In the genomic region with DNA sequence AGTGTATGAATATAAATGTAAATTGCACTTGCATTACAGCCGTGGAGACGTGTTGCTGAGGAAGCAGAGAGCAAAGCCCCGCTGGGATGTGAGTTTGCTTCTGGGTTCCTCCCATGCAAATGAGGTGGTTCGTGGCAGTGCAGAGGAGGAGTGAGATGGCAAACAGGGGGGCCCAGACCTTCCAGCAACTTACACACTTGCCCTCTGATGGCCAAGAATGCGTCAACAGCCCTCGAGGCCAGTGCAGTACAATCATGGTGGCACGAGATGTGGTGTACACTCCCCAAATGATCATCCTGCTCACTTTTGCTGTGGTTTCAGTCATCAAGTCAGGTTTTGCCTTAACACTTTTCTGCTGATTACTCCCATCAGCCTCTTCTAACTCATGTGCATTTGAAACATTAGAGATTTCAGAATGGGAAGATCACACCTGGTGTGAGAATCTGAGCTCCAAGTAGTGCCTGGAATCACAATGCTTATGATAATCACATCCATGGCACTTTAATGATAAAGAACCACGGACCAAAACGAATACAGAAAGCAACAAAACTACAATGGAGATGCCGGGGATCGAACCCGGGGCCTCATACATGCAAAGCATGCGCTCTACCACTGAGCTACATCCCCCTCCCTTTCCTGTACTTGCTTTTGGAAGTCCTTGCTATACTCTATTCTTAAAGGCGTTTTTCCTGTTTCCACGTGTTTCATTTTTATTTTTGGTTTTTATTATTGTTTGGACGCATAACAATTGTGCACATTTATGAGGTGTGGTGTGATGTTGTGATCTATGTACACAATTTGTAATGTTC, we compare ENCODE assay signal across 8 cellular contexts. TPM values are rescaled to one million over a fixed set of nuclear protein-coding genes. Genes with fewer than 3 reads are reported as not detected.
DNase-seq lines count a peak whose midpoint lies in the region; ATAC-seq and TF ChIP-seq lines count a peak whose summit lies in the region.

No MANE protein-coding gene starts in this region.

- no peaks in the 10 kb centered on the region for H3K27me3 ChIP-seq in lower lobe of right lung (ENCODE audit: low read depth)

- H3K9me3 ChIP-seq in T-helper 17 cell (ENCODE audit: control insufficient read depth, low read length, poor library complexity, severe bottlenecking): no peaks in the 10 kb centered on the region
- H3K9me3 ChIP-seq in lower lobe of right lung: no peaks in the 10 kb centered on the region

- peak overlapping the region; percentile 100 for H3K27ac ChIP-seq in lower lobe of right lung

- H3K36me3 ChIP-seq in lower lobe of right lung: no peaks in the 10 kb centered on the region

- H3K4me3 Mint-ChIP-seq in T-helper 17 cell: peak overlapping the region; percentile 80

- H3K4me1 ChIP-seq in lower lobe of right lung: peaks cover 55% of the 10 kb centered on the region

- peaks cover 52% of the 10 kb centered on the region for H3K4me1 Mint-ChIP-seq in T-helper 17 cell

- H3K27me3 Mint-ChIP-seq in T-helper 17 cell: no peaks in the 10 kb centered on the region

- H3K27ac Mint-ChIP-seq in T-helper 17 cell: peak overlapping the region; percentile 99

- no peak for TF ChIP-seq CTCF in lower lobe of right lung (IDR thresholded peaks at IDR 0.05)

- peak; percentile 16 to 44 (median 43) for DNase-seq in T-helper 17 cell
- DNase-seq in cerebellum (ENCODE audit: low spot score): peak; percentile 60
- peak; percentile 69 for DNase-seq in lower lobe of right lung
- peak; percentile 88 for DNase-seq in stimulated activated CD8-positive, alpha-beta memory T cell treated with anti-CD3 and anti-CD28 coated beads, Interleukin-4, amount 100 ng/mL, for 48 hours
- no peak for DNase-seq in NCI-H524 (lab: John Stamatoyannopoulos, UW)
- no peak for DNase-seq in NCI-H2029 (lab: John Stamatoyannopoulos, UW)

- H3K4me3 ChIP-seq in lower lobe of right lung: peak overlapping the region; percentile 39

- ATAC-seq in GM18909 (IDR thresholded peaks at IDR 0.05; ENCODE audit: poor library complexity, unreplicated experiment) (peak; percentile 53), HG03066 (IDR thresholded peaks at IDR 0.05; ENCODE audit: low read depth, unreplicated experiment) (peak; percentile 45), T-helper 17 cell (peak; percentile 20), lower lobe of right lung (peak; percentile 11 to 49)

- intact Hi-C loops in lower lobe of right lung (cut with DNase I): no loop called here

- no peaks in the 10 kb centered on the region for H3K36me3 Mint-ChIP-seq in T-helper 17 cell (ENCODE audit: low read depth)

RNA-seq across cellular contexts. Expression of a gene that starts 7.0 kb away (rescaled TPM):
- total RNA-seq in T-helper 17 cell (1,000 to 10,000 TPM; 1,335 to 1,398 TPM), cerebellum (507 TPM), lower lobe of right lung (977 TPM)

RNA-seq across cellular contexts. Expression of a gene that starts 57.7 kb away (rescaled TPM):
- total RNA-seq in T-helper 17 cell (1 to 10 TPM; 1.3 to 1.7 TPM), cerebellum (11.4 TPM), lower lobe of right lung (24.0 TPM)

Comparison
In these comparisons a context has a peak if more than half of its experiments do, and no peak if none do; other contexts are left out.
1. DNase-seq: peak in T-helper 17 cell (3 of 3), cerebellum (single experiment), lower lobe of right lung (single experiment) and stimulated activated CD8-positive, alpha-beta memory T cell treated with anti-CD3 and anti-CD28 coated beads, Interleukin-4, amount 100 ng/mL, for 48 hours (single experiment); none in NCI-H524 (0 of 2) and NCI-H2029 (single experiment).
2. Peak in every context shown above with its lines, with median percentiles within 50 percentile points of each other: ATAC-seq.